ENCODE assay signal across 1 cellular context in the genomic region with DNA sequence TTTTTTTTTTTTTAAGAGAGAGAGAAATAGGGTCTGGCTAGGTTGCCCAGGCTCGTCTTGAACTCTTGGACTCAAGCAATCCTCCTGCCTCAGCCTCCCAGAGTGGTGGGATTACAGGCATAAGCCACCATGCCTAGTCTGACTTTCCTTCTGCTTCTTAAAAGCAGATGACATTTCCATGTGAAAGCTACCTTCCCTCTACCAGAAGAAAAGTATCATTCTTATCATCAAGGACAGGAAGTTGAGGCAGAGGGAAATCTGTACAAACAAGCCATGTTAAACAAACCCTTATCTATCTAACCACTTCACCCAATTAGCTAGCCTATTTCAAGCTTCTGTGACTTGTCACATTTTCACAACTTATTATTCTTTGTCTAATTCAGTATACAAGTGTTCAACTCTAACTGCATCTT.
TF ChIP-seq lines count a peak whose summit lies in the region.

No MANE protein-coding gene starts in this region.

TF ChIP-seq in GM12878, 131 proteins besides CTCF, POLR2A, EP300 and RAD21 (continued from another document):
- TF ChIP-seq, protein P1, sequence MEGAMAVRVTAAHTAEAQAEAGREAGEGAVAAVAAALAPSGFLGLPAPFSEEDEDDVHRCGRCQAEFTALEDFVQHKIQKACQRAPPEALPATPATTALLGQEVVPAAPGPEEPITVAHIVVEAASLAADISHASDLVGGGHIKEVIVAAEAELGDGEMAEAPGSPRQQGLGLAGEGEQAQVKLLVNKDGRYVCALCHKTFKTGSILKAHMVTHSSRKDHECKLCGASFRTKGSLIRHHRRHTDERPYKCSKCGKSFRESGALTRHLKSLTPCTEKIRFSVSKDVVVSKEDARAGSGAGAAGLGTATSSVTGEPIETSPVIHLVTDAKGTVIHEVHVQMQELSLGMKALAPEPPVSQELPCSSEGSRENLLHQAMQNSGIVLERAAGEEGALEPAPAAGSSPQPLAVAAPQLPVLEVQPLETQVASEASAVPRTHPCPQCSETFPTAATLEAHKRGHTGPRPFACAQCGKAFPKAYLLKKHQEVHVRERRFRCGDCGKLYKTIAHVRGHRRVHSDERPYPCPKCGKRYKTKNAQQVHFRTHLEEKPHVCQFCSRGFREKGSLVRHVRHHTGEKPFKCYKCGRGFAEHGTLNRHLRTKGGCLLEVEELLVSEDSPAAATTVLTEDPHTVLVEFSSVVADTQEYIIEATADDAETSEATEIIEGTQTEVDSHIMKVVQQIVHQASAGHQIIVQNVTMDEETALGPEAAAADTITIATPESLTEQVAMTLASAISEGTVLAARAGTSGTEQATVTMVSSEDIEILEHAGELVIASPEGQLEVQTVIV (IDR thresholded peaks at IDR 0.05; ENCODE audit: borderline replicate concordance, partially characterized antibody), result no peak
- TF ChIP-seq ZNF217 (IDR thresholded peaks at IDR 0.05), result no peak
TF ChIP-seq in GM12878: peak in this region for 0.
